8 cellular contexts compared by ENCODE assay signal in the genomic region with DNA sequence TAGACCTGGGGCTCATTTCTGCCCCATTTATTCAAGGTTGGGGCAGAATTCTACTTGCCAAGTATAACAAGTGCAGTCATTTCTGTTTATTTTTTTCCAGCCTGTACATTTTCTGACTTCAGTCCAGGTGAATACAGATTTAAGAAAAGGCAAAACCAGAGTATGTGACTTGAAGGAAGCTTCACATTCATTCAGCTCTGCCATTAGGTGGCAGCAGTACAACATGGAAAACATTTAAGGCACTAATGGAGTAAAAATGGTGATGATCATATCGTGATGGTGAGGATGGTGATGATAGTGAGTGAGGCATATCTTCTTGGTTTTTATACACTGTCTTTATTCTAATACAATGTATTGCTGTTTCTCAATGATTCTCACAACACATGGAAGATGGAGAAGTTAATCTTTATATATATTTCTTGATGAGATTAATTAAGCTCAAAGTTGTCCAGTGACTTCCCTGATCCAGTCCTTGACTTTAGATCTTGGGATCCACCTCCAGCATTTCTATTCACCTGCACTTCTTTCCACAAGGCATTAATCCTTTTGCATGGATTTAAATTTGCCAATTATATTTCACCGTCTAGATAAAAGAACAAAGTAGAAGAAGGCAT.
DNase-seq lines count a peak whose midpoint lies in the region; ATAC-seq, FAIRE-seq and TF ChIP-seq lines count a peak whose summit lies in the region.

No MANE protein-coding gene starts in this region.

- H2BK20ac ChIP-seq in H1 (ENCODE audit: low read length): no peak overlapping the region

- H4K8ac ChIP-seq in H1 (ENCODE audit: extremely low read depth, insufficient read depth, low read length) (no peak overlapping the region), neuronal stem cell (ENCODE audit: low read depth, low read length) (no peak overlapping the region)

- 71% methylated on average over 2 of the region's 2 CpGs; no CpG with 5 or more reads in 1 of the 2 experiments for WGBS in H1 (ENCODE audit: extremely low coverage in 1 of 2, insufficient coverage in 1 of 2, insufficient read length in 1 of 2, insufficient replicate concordance in 2 of 2, low coverage in 1 of 2, low lambda C conversion rate in 2 of 2, missing lambda C conversion rate in 1 of 2), 2 experiments
- no CpG with 5 or more reads among the region's 2 CpGs for WGBS in neuronal stem cell (ENCODE audit: extremely low coverage in 2 of 2, insufficient read length in 2 of 2, insufficient replicate concordance in 1 of 2), 2 donors

- H3K23me2 ChIP-seq in H1 (ENCODE audit: low read depth, low read length): no peaks in the 10 kb centered on the region

- H3K4me1 ChIP-seq in H1 (replicated peaks in 1 of 4; ENCODE audit: control insufficient read depth in 3 of 4, insufficient read depth in 4 of 4, low read length in 3 of 4) (no peaks in the 10 kb centered on the region), neuronal stem cell (ENCODE audit: control insufficient read depth in 2 of 2, insufficient read depth in 1 of 2, low read depth in 1 of 2, low read length in 2 of 2) (no peaks in the 10 kb centered on the region)

- intact Hi-C loops in sciatic nerve (cut with DNase I): no loop called here

- no peak overlapping the region for H2BK15ac ChIP-seq in H1 (ENCODE audit: low read length)
- H2BK15ac ChIP-seq in neuronal stem cell (ENCODE audit: low read length): no peak overlapping the region

- H3K79me1 ChIP-seq in H1 (ENCODE audit: low read depth, low read length) (no peaks in the 10 kb centered on the region), neuronal stem cell (ENCODE audit: low read depth, low read length) (no peaks in the 10 kb centered on the region)

- H2BK120ac ChIP-seq in H1 (replicated peaks; ENCODE audit: low read depth, low read length): no peak overlapping the region
- H2BK120ac ChIP-seq in neuronal stem cell (ENCODE audit: low read depth, low read length): no peak overlapping the region

- H3K14ac ChIP-seq in H1 (ENCODE audit: insufficient read length) (no peak overlapping the region), neuronal stem cell (ENCODE audit: low read length) (no peak overlapping the region)

- H3K27me3 ChIP-seq in H1 (replicated peaks in 1 of 4; ENCODE audit: control insufficient read depth in 3 of 4, extremely low read depth in 1 of 4, insufficient read depth in 3 of 4, low read length in 3 of 4) (no peaks in the 10 kb centered on the region), neuronal stem cell (ENCODE audit: control insufficient read depth in 3 of 3, insufficient read depth in 3 of 3, low read depth in 1 of 3, low read length in 3 of 3) (no peaks in the 10 kb centered on the region)

- H3K4me2 ChIP-seq in H1 (ENCODE audit: insufficient read depth in 1 of 2, low read depth in 2 of 2, low read length in 2 of 2) (no peak overlapping the region), neuronal stem cell (ENCODE audit: insufficient read depth, low read length, poor library complexity, severe bottlenecking) (no peak overlapping the region)

- no peak overlapping the region for H4K5ac ChIP-seq in H1 (ENCODE audit: insufficient read length, low read depth, low read length)

- H3K9me3 ChIP-seq in H1 (ENCODE audit: insufficient read depth in 2 of 2, low read depth in 1 of 2, low read length in 1 of 2) (no peaks in the 10 kb centered on the region), neuronal stem cell (replicated peaks in 1 of 2; ENCODE audit: control insufficient read depth in 2 of 2, insufficient read depth in 1 of 2, low read depth in 1 of 2, low read length in 2 of 2) (no peaks in the 10 kb centered on the region)

- H4K20me1 ChIP-seq in H1 (replicated peaks in 1 of 2; ENCODE audit: control insufficient read depth in 1 of 2, insufficient read depth in 2 of 2, low read length in 2 of 2): no peaks in the 10 kb centered on the region

- peak; percentile 96 for FAIRE-seq in H1 (lab: Jason Lieb, UNC)

- no peak overlapping the region for H2AK5ac ChIP-seq in H1 (ENCODE audit: low read depth, low read length)
- H2AK5ac ChIP-seq in neuronal stem cell (ENCODE audit: low read depth, low read length): no peak overlapping the region

- H3K27ac ChIP-seq in H1 (ENCODE audit: low read depth, low read length): no peak overlapping the region
- no peak overlapping the region for H3K27ac ChIP-seq in neuronal stem cell (replicated peaks; ENCODE audit: low read length)

- POLR2A ChIA-PET in H1 (lab: Charles Lee; ENCODE audit: partially characterized antibody): no interaction called here

- ATAC-seq in HG03196 (IDR thresholded peaks at IDR 0.05; ENCODE audit: unreplicated experiment) (peak; percentile 69), sciatic nerve (no peak)

- no peak overlapping the region for H3K9ac ChIP-seq in H1 (replicated peaks in 1 of 4; ENCODE audit: extremely low read depth in 1 of 4, low read depth in 3 of 4, low read length in 3 of 4)
- no peak overlapping the region for H3K9ac ChIP-seq in neuronal stem cell (ENCODE audit: low read depth, low read length, poor library complexity)

- peak; percentile 88 to 93 for TF ChIP-seq RAD21 in H1 (IDR thresholded peaks at IDR 0.05 in 1 of 2, conservative IDR thresholded peaks at IDR 0.05 in 1 of 2; ENCODE audit: low read depth in 2 of 2, low read length in 2 of 2)

- no peak overlapping the region for H4K91ac ChIP-seq in H1 (replicated peaks; ENCODE audit: insufficient read length, low read length)
- no peak overlapping the region for H4K91ac ChIP-seq in neuronal stem cell (ENCODE audit: low read depth, low read length, poor library complexity)

- H3K36me3 ChIP-seq in H1 (ENCODE audit: control insufficient read depth in 2 of 4, insufficient read depth in 4 of 4, low read length in 3 of 4) (no peaks in the 10 kb centered on the region), neuronal stem cell (replicated peaks in 1 of 2; ENCODE audit: control insufficient read depth in 2 of 2, insufficient read depth in 2 of 2, low read length in 2 of 2) (no peaks in the 10 kb centered on the region)

- H3K56ac ChIP-seq in H1 (replicated peaks; ENCODE audit: insufficient read length, low read depth, low read length): no peak overlapping the region

- H3K4ac ChIP-seq in H1 (replicated peaks; ENCODE audit: insufficient read length, low read depth, low read length) (no peak overlapping the region), neuronal stem cell (ENCODE audit: low read length) (no peak overlapping the region)

- H2BK5ac ChIP-seq in H1 (ENCODE audit: low read depth, low read length): no peak overlapping the region
- no peak overlapping the region for H2BK5ac ChIP-seq in neuronal stem cell (ENCODE audit: low read length)

- no peak overlapping the region for H3K4me3 ChIP-seq in H1 (ENCODE audit: extremely low read depth in 1 of 4, insufficient read depth in 2 of 4, low read depth in 3 of 4, low read length in 4 of 4)
- no peak overlapping the region for H3K4me3 ChIP-seq in neuronal stem cell (ENCODE audit: low read length in 2 of 2)

- H2BK12ac ChIP-seq in H1 (ENCODE audit: low read depth, low read length) (no peak overlapping the region), neuronal stem cell (ENCODE audit: low read length) (no peak overlapping the region)

- TF ChIP-seq POLR2A in H1 (IDR thresholded peaks at IDR 0.05; ENCODE audit: control extremely low read depth in 1 of 2, low read depth in 2 of 2, low read length in 2 of 2): no peak

- peak in 2 of 3 experiments; percentile 53 to 82; a peak in 2 of 4 replicates for TF ChIP-seq CTCF in H1 (IDR thresholded peaks at IDR 0.05; ENCODE audit: control extremely low read depth in 1 of 3, insufficient read depth in 1 of 3, low read depth in 1 of 3, low read length in 3 of 3)

- no peak overlapping the region for H3K23ac ChIP-seq in H1 (ENCODE audit: insufficient read length)
- no peak overlapping the region for H3K23ac ChIP-seq in neuronal stem cell (ENCODE audit: low read depth, low read length, poor library complexity)

- CTCF ChIA-PET in H1 (lab: Charles Lee; ENCODE audit: partially characterized antibody): interaction anchor here (0.6 to 2.1 kb wide), 29 partner anchors 10 to 417 kb away, joined by 3 to 29 read pairs (median 3); no protein-coding TSS in a partner anchor

- DNase-seq in NCI-H510A treated with DMSO at 0.1 percent for 48 hours (lab: John Stamatoyannopoulos, UW): peak; percentile 34
- DNase-seq in NCI-H510A (lab: John Stamatoyannopoulos, UW): no peak
- DNase-seq in NOMO-1 (lab: John Stamatoyannopoulos, UW; ENCODE audit: unreplicated experiment in 2 of 2): peak; percentile 21 to 45
- no peak for DNase-seq in H1 (ENCODE audit: low read depth in 1 of 2, low spot score in 2 of 2)
- peak; percentile 42 for DNase-seq in neuronal stem cell (ENCODE audit: low spot score)
- no peak for DNase-seq in activated gamma-delta T cell (lab: John Stamatoyannopoulos, UW)
- DNase-seq in sciatic nerve (ENCODE audit: low spot score): no peak

- TF ChIP-seq EP300 in H1 (IDR thresholded peaks at IDR 0.05; ENCODE audit: borderline replicate concordance in 1 of 2, low read depth in 2 of 2, low read length in 2 of 2): no peak

- no peaks in the 10 kb centered on the region for H3K79me2 ChIP-seq in H1 (ENCODE audit: control insufficient read depth in 1 of 2, insufficient read depth in 2 of 2, low read length in 2 of 2)

- no peak overlapping the region for H2AFZ ChIP-seq in H1 (ENCODE audit: low read length)
- no peak overlapping the region for H2AFZ ChIP-seq in neuronal stem cell (ENCODE audit: low read length)

- no peak overlapping the region for H3K18ac ChIP-seq in H1 (ENCODE audit: extremely low read depth, low read length)
- H3K18ac ChIP-seq in neuronal stem cell (ENCODE audit: low read length): no peak overlapping the region

TF ChIP-seq in H1, 55 proteins besides CTCF, POLR2A, EP300 and RAD21:
- TF ChIP-seq GABPA (IDR thresholded peaks at IDR 0.05; ENCODE audit: borderline replicate concordance, insufficient read depth, low read length) (no peak), RBBP5 (IDR thresholded peaks at IDR 0.05; ENCODE audit: borderline replicate concordance, low read depth, low read length) (no peak), SIRT6 (IDR thresholded peaks at IDR 0.05; ENCODE audit: low read length) (no peak), POU5F1 (IDR thresholded peaks at IDR 0.05; ENCODE audit: low read depth, low read length) (no peak), SUZ12 (IDR thresholded peaks at IDR 0.05; ENCODE audit: low read length) (no peak), SP1 (IDR thresholded peaks at IDR 0.05; ENCODE audit: low read depth, low read length) (no peak), SRF (IDR thresholded peaks at IDR 0.05; ENCODE audit: low read depth, low read length) (no peak), KDM1A (IDR thresholded peaks at IDR 0.05; ENCODE audit: borderline replicate concordance, low read length) (no peak), TEAD4 (IDR thresholded peaks at IDR 0.05; ENCODE audit: low read depth, low read length) (no peak), YY1 (IDR thresholded peaks at IDR 0.05; ENCODE audit: low read depth, low read length) (no peak), NRF1 (IDR thresholded peaks at IDR 0.05; ENCODE audit: low read depth, low read length) (no peak), PHF8 (conservative IDR thresholded peaks at IDR 0.05; ENCODE audit: low read depth, low read length) (no peak), HDAC2 (IDR thresholded peaks at IDR 0.05; ENCODE audit: borderline replicate concordance in 1 of 2, low read depth in 2 of 2, low read length in 2 of 2) (no peak), TAF7 (optimal IDR thresholded peaks at IDR 0.05; ENCODE audit: borderline replicate concordance, low read depth, low read length) (no peak)

Comparison
In these comparisons a context has a peak if more than half of its experiments do, and no peak if none do; other contexts are left out.
1. DNase-seq: peak in NCI-H510A treated with DMSO at 0.1 percent for 48 hours (single experiment), NOMO-1 (2 of 2) and neuronal stem cell (single experiment); none in NCI-H510A (single experiment), H1 (0 of 2), activated gamma-delta T cell (single experiment) and sciatic nerve (single experiment).